Comparison of ENCODE assay signal across 18 cellular contexts in genomic region chr3:51519848-51520247, GRCh38.
"Had no signal": no experiment of that assay in that cellular context is flagged by ENCODE, and none has a peak within 500 bp of the region (broad histone marks: within the 10 kb centered on the region; RNA-seq: fewer than 3 reads in every experiment).

No MANE protein-coding gene starts in this region.

- H3K4me3 Mint-ChIP-seq: memory B cell; natural killer cell treated with Interleukin-12 subunit alpha and Interleukin-12 subunit beta and Interleukin-15 and Interleukin-18, amount 100 ng/mL, for 72 hours; stimulated activated effector memory CD8-positive, alpha-beta T cell treated with anti-CD3 and anti-CD28 coated beads, Interleukin-12 subunit alpha, Interleukin-12 subunit beta, amount 100 ng/mL, for 72 hours had no signal

- DNase-seq: cortex of kidney; dorsolateral prefrontal cortex; effector CD8-positive, alpha-beta T cell; gastrocnemius medialis; glutamatergic neuron; islet precursor cell; left lung; midbrain; stimulated activated CD4-positive, alpha-beta T cell treated with anti-CD3 and anti-CD28 coated beads, Interleukin-4, amount 100 ng/mL, for 1 hour; stimulated activated CD8-positive, alpha-beta memory T cell treated with anti-CD3 and anti-CD28 coated beads, Interleukin-4, amount 100 ng/mL, for 48 hours; stimulated activated naive CD8-positive, alpha-beta T cell treated with anti-CD3 and anti-CD28 coated beads, Interleukin-15, Interleukin-2, amounts not matched to agents 100 U/mL and 50 U/mL, for 24 hours; tibial artery; upper lobe of left lung; uterus had no signal

- H3K9me3 Mint-ChIP-seq: memory B cell; natural killer cell treated with Interleukin-12 subunit alpha and Interleukin-12 subunit beta and Interleukin-15 and Interleukin-18, amount 100 ng/mL, for 72 hours; stimulated activated effector memory CD8-positive, alpha-beta T cell treated with anti-CD3 and anti-CD28 coated beads, Interleukin-12 subunit alpha, Interleukin-12 subunit beta, amount 100 ng/mL, for 72 hours had no signal

- H3K27ac Mint-ChIP-seq: natural killer cell treated with Interleukin-12 subunit alpha and Interleukin-12 subunit beta and Interleukin-15 and Interleukin-18, amount 100 ng/mL, for 72 hours; stimulated activated effector memory CD8-positive, alpha-beta T cell treated with anti-CD3 and anti-CD28 coated beads, Interleukin-12 subunit alpha, Interleukin-12 subunit beta, amount 100 ng/mL, for 72 hours had no signal

- H3K36me3 Mint-ChIP-seq: memory B cell; natural killer cell treated with Interleukin-12 subunit alpha and Interleukin-12 subunit beta and Interleukin-15 and Interleukin-18, amount 100 ng/mL, for 72 hours; stimulated activated effector memory CD8-positive, alpha-beta T cell treated with anti-CD3 and anti-CD28 coated beads, Interleukin-12 subunit alpha, Interleukin-12 subunit beta, amount 100 ng/mL, for 72 hours had no signal

- ATAC-seq: esophagus mucosa; gastrocnemius medialis; left lung; natural killer cell treated with Interleukin-12 subunit alpha and Interleukin-12 subunit beta and Interleukin-15 and Interleukin-18, amount 100 ng/mL, for 72 hours; stimulated activated effector memory CD8-positive, alpha-beta T cell treated with anti-CD3 and anti-CD28 coated beads, Interleukin-12 subunit alpha, Interleukin-12 subunit beta, amount 100 ng/mL, for 72 hours; stimulated activated naive CD8-positive, alpha-beta T cell treated with anti-CD3 and anti-CD28 coated beads, Interleukin-15, Interleukin-2, amounts not matched to agents 100 U/mL and 50 U/mL, for 24 hours had no signal
